Comparison of ENCODE assay signal across 17 cellular contexts in the genomic region with DNA sequence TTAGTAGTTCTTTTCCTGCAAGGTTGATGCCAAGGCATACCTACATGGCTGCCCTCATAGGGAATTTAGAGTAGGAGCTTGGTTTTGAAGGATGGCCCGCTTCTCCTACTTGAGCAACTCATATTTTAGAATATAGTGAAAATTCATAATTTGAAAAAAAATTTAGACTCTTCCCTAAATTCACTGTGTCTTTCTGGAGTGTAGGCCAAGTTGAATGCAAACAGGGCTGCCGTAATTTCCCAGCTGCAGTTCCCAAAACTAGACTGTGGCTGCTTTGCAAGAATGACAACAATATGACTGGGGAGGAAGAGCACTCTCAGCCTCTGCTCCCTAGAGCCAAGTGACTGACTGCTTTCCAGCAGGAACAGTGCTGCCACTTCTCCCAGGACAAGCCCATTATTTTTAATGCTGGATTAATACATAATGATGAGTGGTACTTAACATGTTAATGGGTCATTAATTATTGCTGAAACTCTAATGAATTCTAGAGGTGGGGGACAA.
"Had no signal": no experiment of that assay in that cellular context is flagged by ENCODE, and none has a peak within 500 bp of the region (broad histone marks: within the 10 kb centered on the region; RNA-seq: fewer than 3 reads in every experiment).

No MANE protein-coding gene starts in this region.

- H3K27ac Mint-ChIP-seq: naive thymus-derived CD4-positive, alpha-beta T cell; nephron progenitor cell; stimulated activated effector memory CD8-positive, alpha-beta T cell treated with anti-CD3 and anti-CD28 coated beads, Interleukin-12 subunit alpha, Interleukin-12 subunit beta, amount 100 ng/mL, for 72 hours had no signal

- H3K36me3 ChIP-seq: heart left ventricle, ovary, tibial artery, upper lobe of left lung, uterus had no signal

- DNase-seq: effector memory CD4-positive, alpha-beta T cell; heart left ventricle; hypothalamus; kidney glomerular epithelial cell; naive thymus-derived CD4-positive, alpha-beta T cell; nephron progenitor cell; nucleus accumbens; ovary; right cardiac atrium; stimulated activated CD4-positive, alpha-beta T cell treated with anti-CD3 and anti-CD28 coated beads, Interleukin-2, amount 100 ng/mL, for 48 hours; stimulated activated naive CD8-positive, alpha-beta T cell treated with anti-CD3 and anti-CD28 coated beads, Interleukin-15, Interleukin-2, amounts not matched to agents 100 U/mL and 50 U/mL, for 24 hours; tibial artery; upper lobe of left lung; uterus had no signal

- H3K4me1 ChIP-seq: uterus had no signal

- H3K27me3 Mint-ChIP-seq: naive thymus-derived CD4-positive, alpha-beta T cell had no signal

- H3K36me3 Mint-ChIP-seq: naive thymus-derived CD4-positive, alpha-beta T cell; stimulated activated effector memory CD8-positive, alpha-beta T cell treated with anti-CD3 and anti-CD28 coated beads, Interleukin-12 subunit alpha, Interleukin-12 subunit beta, amount 100 ng/mL, for 72 hours had no signal

- H3K9me3 Mint-ChIP-seq: naive thymus-derived CD4-positive, alpha-beta T cell; stimulated activated effector memory CD8-positive, alpha-beta T cell treated with anti-CD3 and anti-CD28 coated beads, Interleukin-12 subunit alpha, Interleukin-12 subunit beta, amount 100 ng/mL, for 72 hours had no signal

- H3K27ac ChIP-seq: ovary, tibial artery, upper lobe of left lung, uterus had no signal

- H3K4me1 Mint-ChIP-seq: stimulated activated effector memory CD8-positive, alpha-beta T cell treated with anti-CD3 and anti-CD28 coated beads, Interleukin-12 subunit alpha, Interleukin-12 subunit beta, amount 100 ng/mL, for 72 hours had no signal

- H3K9me3 ChIP-seq: heart left ventricle, ovary, tibial artery, upper lobe of left lung, uterus had no signal

- H3K4me3 ChIP-seq: heart left ventricle, lung, ovary, smooth muscle cell, tibial artery, upper lobe of left lung, uterus had no signal

- H3K4me2 ChIP-seq: smooth muscle cell had no signal

- H3K27me3 ChIP-seq: heart left ventricle, ovary, tibial artery, upper lobe of left lung, uterus had no signal

- H3K4me3 Mint-ChIP-seq: naive thymus-derived CD4-positive, alpha-beta T cell; nephron progenitor cell; stimulated activated effector memory CD8-positive, alpha-beta T cell treated with anti-CD3 and anti-CD28 coated beads, Interleukin-12 subunit alpha, Interleukin-12 subunit beta, amount 100 ng/mL, for 72 hours had no signal
